ENCODE assay signal across 8 cellular contexts in the genomic region with DNA sequence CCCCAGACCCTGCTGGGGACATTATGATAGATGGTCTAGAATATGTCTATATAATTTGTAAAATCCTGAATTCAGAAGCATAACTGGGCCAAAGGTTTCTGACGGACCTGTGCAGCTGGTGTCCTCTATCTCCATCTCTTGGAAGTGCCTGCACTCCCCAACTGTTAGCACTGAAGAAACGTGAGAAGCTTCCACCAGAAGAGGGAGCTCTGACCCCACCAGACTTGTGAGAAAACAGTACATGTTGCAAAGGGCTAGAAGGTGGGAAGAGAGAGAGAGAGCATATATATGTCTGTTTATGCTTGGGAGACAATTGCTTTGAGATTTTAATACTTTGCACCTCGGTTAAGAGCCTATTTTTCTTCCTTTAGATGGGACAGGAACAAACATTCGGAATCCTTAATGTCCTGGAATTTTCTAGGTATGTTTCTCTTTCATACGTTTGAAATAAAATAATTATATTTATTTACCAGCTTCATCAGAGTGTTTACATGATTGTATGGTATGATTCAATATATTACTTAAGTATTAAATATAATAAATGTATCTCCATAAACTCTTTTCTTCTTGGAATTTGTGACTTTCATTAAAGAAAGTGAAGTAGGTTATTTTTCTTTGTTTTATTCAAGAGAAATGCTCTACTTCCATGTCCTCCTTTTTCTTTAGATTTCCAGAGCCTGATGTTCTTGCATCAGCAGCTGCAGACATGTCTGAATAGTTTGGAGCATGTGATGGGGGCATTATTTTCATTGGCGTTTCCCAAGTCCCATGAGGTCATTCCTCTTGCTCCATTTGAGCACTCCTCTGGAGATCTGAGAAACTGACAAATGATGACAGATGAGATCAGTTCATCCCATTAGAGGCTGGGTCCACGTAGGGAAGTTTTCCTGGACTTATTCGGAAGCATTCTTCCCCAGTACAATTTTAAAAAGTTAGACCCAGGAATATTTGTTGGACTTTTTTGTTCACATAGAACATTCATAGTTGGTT.
DNase-seq lines count a peak whose midpoint lies in the region; ATAC-seq and TF ChIP-seq lines count a peak whose summit lies in the region.

No MANE protein-coding gene starts in this region.

- peaks cover 26 to 56% of the 10 kb centered on the region in 2 donors for H3K27me3 Mint-ChIP-seq in natural killer cell treated with Interleukin-12 subunit alpha and Interleukin-12 subunit beta and Interleukin-15 and Interleukin-18, amount 100 ng/mL, for 72 hours

- H3K4me3 Mint-ChIP-seq in natural killer cell treated with Interleukin-12 subunit alpha and Interleukin-12 subunit beta and Interleukin-15 and Interleukin-18, amount 100 ng/mL, for 72 hours: no peak overlapping the region

- peak; percentile 65 for ATAC-seq in GM19328 (IDR thresholded peaks at IDR 0.05; ENCODE audit: unreplicated experiment)
- peak; percentile 58 to 67 for ATAC-seq in natural killer cell treated with Interleukin-12 subunit alpha and Interleukin-12 subunit beta and Interleukin-15 and Interleukin-18, amount 100 ng/mL, for 72 hours

- H3K36me3 ChIP-seq in esophagus muscularis mucosa: no peaks in the 10 kb centered on the region

- H3K27me3 ChIP-seq in esophagus muscularis mucosa: peaks cover 0 to 16% (median 0%) of the 10 kb centered on the region in 4 donors

- no peaks in the 10 kb centered on the region for H3K9me3 ChIP-seq in esophagus muscularis mucosa

- H3K4me3 ChIP-seq in esophagus muscularis mucosa: no peak overlapping the region

- no peaks in the 10 kb centered on the region for H3K4me1 Mint-ChIP-seq in natural killer cell treated with Interleukin-12 subunit alpha and Interleukin-12 subunit beta and Interleukin-15 and Interleukin-18, amount 100 ng/mL, for 72 hours (ENCODE audit: low read depth in 2 of 2)

- WGBS in esophagus muscularis mucosa: 16% methylated on average over 8 of the region's 8 CpGs

- H3K27ac Mint-ChIP-seq in natural killer cell treated with Interleukin-12 subunit alpha and Interleukin-12 subunit beta and Interleukin-15 and Interleukin-18, amount 100 ng/mL, for 72 hours: no peak overlapping the region

- DNase-seq in Ammon's horn (ENCODE audit: low spot score) (peak; percentile 94), Kasumi-1 (lab: John Stamatoyannopoulos, UW) (peak; percentile 63 to 74), OCI-M1 (lab: John Stamatoyannopoulos, UW) (peak; percentile 80), activated T-cell treated with anti-CD3 and anti-CD28 coated beads for 4 hours (peak; percentile 59), esophagus muscularis mucosa (ENCODE audit: extremely low spot score) (no peak)
- DNase-seq in natural killer cell treated with Interleukin-12 subunit alpha and Interleukin-12 subunit beta and Interleukin-15 and Interleukin-18, amount 100 ng/mL, for 72 hours (ENCODE audit: low spot score): peak; percentile 64
- DNase-seq in stimulated activated naive CD4-positive, alpha-beta T cell treated with Interleukin-2 at 50 U/mL for 16 hours (lab: John Stamatoyannopoulos, UW): peak; percentile 46

- no peaks in the 10 kb centered on the region for H3K4me1 ChIP-seq in esophagus muscularis mucosa

- no peak for TF ChIP-seq POLR2A in esophagus muscularis mucosa (IDR thresholded peaks at IDR 0.05; ENCODE audit: low read depth)

- intact Hi-C loops in esophagus muscularis mucosa (cut with DNase I): loop anchor here (5.0 kb wide), 1 partner anchor 498 kb away; no protein-coding TSS in a partner anchor

- H3K27ac ChIP-seq in esophagus muscularis mucosa (replicated peaks in 1 of 4): no peak overlapping the region

- H3K9me3 Mint-ChIP-seq in natural killer cell treated with Interleukin-12 subunit alpha and Interleukin-12 subunit beta and Interleukin-15 and Interleukin-18, amount 100 ng/mL, for 72 hours: no peaks in the 10 kb centered on the region

- TF ChIP-seq EP300 in esophagus muscularis mucosa (IDR thresholded peaks at IDR 0.05): no peak

- peak; percentile 58 to 69 (median 69) for TF ChIP-seq CTCF in esophagus muscularis mucosa (IDR thresholded peaks at IDR 0.05)

- H3K36me3 Mint-ChIP-seq in natural killer cell treated with Interleukin-12 subunit alpha and Interleukin-12 subunit beta and Interleukin-15 and Interleukin-18, amount 100 ng/mL, for 72 hours: no peaks in the 10 kb centered on the region
